In the genomic region with DNA sequence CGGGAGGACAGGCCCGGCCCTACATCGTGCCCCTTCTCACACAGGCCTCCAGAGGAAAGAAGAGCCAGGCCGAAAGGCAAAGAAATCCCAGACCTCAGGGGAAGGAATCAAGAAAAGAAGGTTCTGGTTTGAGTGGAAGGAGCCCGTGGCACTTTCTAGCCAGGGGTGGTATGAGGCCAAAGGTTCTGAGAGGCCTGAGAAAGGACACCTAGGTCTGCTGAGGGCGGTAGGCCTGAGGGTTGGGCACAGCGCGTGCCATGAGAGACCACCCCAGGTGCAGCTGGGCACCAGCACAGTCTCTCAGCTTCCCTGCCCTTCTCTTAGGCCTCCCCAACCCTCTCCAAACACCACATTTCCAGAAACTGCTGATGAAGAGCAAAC, we compare ENCODE assay signal across 10 cellular contexts.
DNase-seq lines count a peak whose midpoint lies in the region; ATAC-seq, FAIRE-seq and TF ChIP-seq lines count a peak whose summit lies in the region.
"Had no signal": no experiment of that assay in that cellular context is flagged by ENCODE, and none has a peak within 500 bp of the region (broad histone marks: within the 10 kb centered on the region; RNA-seq: fewer than 3 reads in every experiment).

No MANE protein-coding gene starts in this region.

- H3K27me3 ChIP-seq in GM23248 (replicated peaks; ENCODE audit: insufficient read depth) (no peaks in the 10 kb centered on the region), right lobe of liver (no peaks in the 10 kb centered on the region), small intestine (ENCODE audit: control insufficient read depth in 2 of 2, insufficient read depth in 2 of 2, low read length in 2 of 2) (no peaks in the 10 kb centered on the region)

- H3K27ac Mint-ChIP-seq in activated CD8-positive, alpha-beta T cell treated with anti-CD3 and anti-CD28 coated beads, Interleukin-2, amount 10 ng/mL, durations not matched to agents 7 days and 5 days = peak overlapping the region; percentile 79

- H3K36me3 Mint-ChIP-seq in activated CD8-positive, alpha-beta T cell treated with anti-CD3 and anti-CD28 coated beads, Interleukin-2, amount 10 ng/mL, durations not matched to agents 7 days and 5 days (ENCODE audit: low read depth) = no peaks in the 10 kb centered on the region

- peaks cover 5% of the 10 kb centered on the region; the same call in 1 of the 2 replicates for H3F3A ChIP-seq in GM23248 (ENCODE audit: insufficient read depth)

- intact Hi-C loops in right lobe of liver (cut with DNase I) = no loop called here

- TF ChIP-seq POLR2A in right lobe of liver (IDR thresholded peaks at IDR 0.05) = no peak

- H3K4me3 Mint-ChIP-seq in activated CD8-positive, alpha-beta T cell treated with anti-CD3 and anti-CD28 coated beads, Interleukin-2, amount 10 ng/mL, durations not matched to agents 7 days and 5 days = no peak overlapping the region

- CTCF ChIA-PET in activated CD8-positive, alpha-beta T cell treated with anti-CD3 and anti-CD28 coated beads, Interleukin-2, amount 10 ng/mL, durations not matched to agents 7 days and 5 days (lab: Charles Lee) = no interaction called here

- H3K36me3 ChIP-seq in GM23248 (ENCODE audit: low read depth) (no peaks in the 10 kb centered on the region), right lobe of liver (no peaks in the 10 kb centered on the region), small intestine (ENCODE audit: control insufficient read depth in 2 of 2, insufficient read depth in 2 of 2, low read length in 2 of 2) (no peaks in the 10 kb centered on the region)

- no peak for FAIRE-seq in small intestine (lab: Jason Lieb, UNC)

- H3K4me1 Mint-ChIP-seq in activated CD8-positive, alpha-beta T cell treated with anti-CD3 and anti-CD28 coated beads, Interleukin-2, amount 10 ng/mL, durations not matched to agents 7 days and 5 days (ENCODE audit: low read depth) = peaks cover 15% of the 10 kb centered on the region

- POLR2A ChIA-PET in activated CD8-positive, alpha-beta T cell treated with anti-CD3 and anti-CD28 coated beads, Interleukin-2, amount 10 ng/mL, durations not matched to agents 7 days and 5 days (lab: Charles Lee) = no interaction called here

- no peak overlapping the region for H3K9ac ChIP-seq in GM23248

- H3K27ac ChIP-seq in GM23248 = no peak overlapping the region
- peak overlapping the region; percentile 36 to 72 (median 69) for H3K27ac ChIP-seq in right lobe of liver
- peak overlapping the region; percentile 0 to 79 for H3K27ac ChIP-seq in small intestine (ENCODE audit: low read depth in 1 of 2, low read length in 1 of 2)

- DNase-seq in GM23248 (no peak), right lobe of liver (no peak), small intestine (no peak), NAMALWA (ENCODE audit: low spot score) (no peak), NCI-H524 treated with DMSO at 0.1 percent for 48 hours (lab: John Stamatoyannopoulos, UW) (no peak)
- DNase-seq in activated CD8-positive, alpha-beta T cell treated with anti-CD3 and anti-CD28 coated beads, Interleukin-2, amount 10 ng/mL, durations not matched to agents 7 days and 5 days = no peak
- DNase-seq in stimulated activated CD4-positive, alpha-beta T cell treated with anti-CD3 and anti-CD28 coated beads, Interleukin-1b, Interleukin-23, amount 100 ng/mL, for 48 hours = no peak
- DNase-seq: DMS153 had no signal

- H3K4me2 ChIP-seq in GM23248 (ENCODE audit: unreplicated experiment) = no peak overlapping the region

- H3K9me2 ChIP-seq in GM23248 (ENCODE audit: insufficient read depth) = no peaks in the 10 kb centered on the region

- H2AFZ ChIP-seq in GM23248 = peak overlapping the region; percentile 86

- ATAC-seq in activated CD8-positive, alpha-beta T cell treated with anti-CD3 and anti-CD28 coated beads, Interleukin-2, amount 10 ng/mL, durations not matched to agents 7 days and 5 days = no peak
- ATAC-seq in right lobe of liver = no peak
- ATAC-seq in GM18907 (IDR thresholded peaks at IDR 0.05; ENCODE audit: unreplicated experiment) = no peak
- ATAC-seq: activated CD4-positive, CD25-positive, alpha-beta regulatory T cell treated with anti-CD3 and anti-CD28 coated beads, Interleukin-2, amount 50 U/mL, for 24 hours had no signal

- no peak overlapping the region for H3K4me3 ChIP-seq in GM23248
- no peak overlapping the region for H3K4me3 ChIP-seq in right lobe of liver
- no peak overlapping the region for H3K4me3 ChIP-seq in small intestine (ENCODE audit: low read depth in 1 of 2, low read length in 2 of 2)

- H3K9me3 Mint-ChIP-seq in activated CD8-positive, alpha-beta T cell treated with anti-CD3 and anti-CD28 coated beads, Interleukin-2, amount 10 ng/mL, durations not matched to agents 7 days and 5 days (ENCODE audit: insufficient read depth) = no peaks in the 10 kb centered on the region

- in situ Hi-C loops in GM23248 (cut with MboI) = no loop called here

- H3K4me1 ChIP-seq in GM23248 (ENCODE audit: insufficient read depth) (no peaks in the 10 kb centered on the region; the same call in 1 of the 2 replicates), right lobe of liver (peaks cover 0 to 20% (median 3%) of the 10 kb centered on the region in 4 donors), small intestine (ENCODE audit: control insufficient read depth in 2 of 2, insufficient read depth in 1 of 2, low read depth in 1 of 2, low read length in 1 of 2) (no peaks in the 10 kb centered on the region)

- WGBS in GM23248 (ENCODE audit: low coverage in 1 of 2, low lambda C conversion rate in 2 of 2, missing lambda C conversion rate in 2 of 2), 2 experiments = 52 to 69% methylated on average over 5 to 8 of the region's 8 CpGs
- 60% methylated on average over 7 of the region's 8 CpGs for WGBS in right lobe of liver (ENCODE audit: insufficient coverage, low coverage, low lambda C conversion rate, missing lambda C conversion rate)
- WGBS in small intestine, 3 donors = 60 to 86% (median 77%) methylated on average over 8 of the region's 8 CpGs

- no peaks in the 10 kb centered on the region for H3K79me2 ChIP-seq in GM23248 (ENCODE audit: insufficient read depth)

- no peaks in the 10 kb centered on the region for H3K9me3 ChIP-seq in GM23248 (ENCODE audit: low read depth)
- H3K9me3 ChIP-seq in right lobe of liver = no peaks in the 10 kb centered on the region
- no peaks in the 10 kb centered on the region for H3K9me3 ChIP-seq in small intestine (ENCODE audit: control insufficient read depth, low read depth)

- TF ChIP-seq CTCF in right lobe of liver (IDR thresholded peaks at IDR 0.05) = no peak

- H3K27me3 Mint-ChIP-seq in activated CD8-positive, alpha-beta T cell treated with anti-CD3 and anti-CD28 coated beads, Interleukin-2, amount 10 ng/mL, durations not matched to agents 7 days and 5 days (ENCODE audit: low read depth) = no peaks in the 10 kb centered on the region

- no peaks in the 10 kb centered on the region for H4K20me1 ChIP-seq in GM23248 (ENCODE audit: insufficient read depth)
